ENCODE assay signal across 19 cellular contexts in genomic region chr9:137116027-137116507, GRCh38. TPM values are rescaled to one million over a fixed set of nuclear protein-coding genes. Genes with fewer than 3 reads are reported as not detected.
DNase-seq lines count a peak whose midpoint lies in the region; ATAC-seq, FAIRE-seq and TF ChIP-seq lines count a peak whose summit lies in the region.
"Had no signal": no experiment of that assay in that cellular context is flagged by ENCODE, and none has a peak within 500 bp of the region (broad histone marks: within the 10 kb centered on the region; RNA-seq: fewer than 3 reads in every experiment).

No MANE protein-coding gene starts in this region.

- TF ChIP-seq EP300 in K562 (IDR thresholded peaks at IDR 0.05; ENCODE audit: low read length), result no peak

- no peaks in the 10 kb centered on the region for H3K9me1 ChIP-seq in K562 (ENCODE audit: control insufficient read depth, insufficient read depth, low read length)

- TF ChIP-seq CTCF in GM10248 (IDR thresholded peaks at IDR 0.05; ENCODE audit: control extremely low read depth, extremely low read depth, low read depth, missing control alignments), result no peak
- TF ChIP-seq CTCF in K562 (IDR thresholded peaks at IDR 0.05 in 2 of 3, conservative IDR thresholded peaks at IDR 0.05 in 1 of 3; ENCODE audit: insufficient read depth in 2 of 3, low read depth in 1 of 3, low read length in 3 of 3), result no peak

- H3K4me3 ChIP-seq in BLaER1 treated with 17β-estradiol and CSF1 and Interleukin-3, amounts not matched to agents 10 nM and 100 nM, result no peak overlapping the region; a peak in 1 of 20 replicates
- no peak overlapping the region for H3K4me3 ChIP-seq in K562
- H3K4me3 ChIP-seq: lower lobe of right lung, sigmoid colon, tibial nerve had no signal

- CTCF ChIA-PET in GM10248 (lab: Yijun Ruan, JAX) (interaction anchor here (1.0 to 1.7 kb wide), 3 partner anchors 20 to 121 kb away, joined by 3 to 8 read pairs (median 3); no protein-coding TSS in a partner anchor), K562 (lab: Yijun Ruan, JAX; ENCODE audit: low intra/inter-chr PET ratio) (no interaction called here)

- peak; percentile 11 for FAIRE-seq in K562 (lab: Jason Lieb, UNC)

- peak overlapping the region in 4 of 11 experiments; percentile 77 to 85 (median 82); a peak in 8 of 22 replicates for H3K27ac ChIP-seq in BLaER1 treated with 17β-estradiol and CSF1 and Interleukin-3, amounts not matched to agents 10 nM and 100 nM
- no peak overlapping the region for H3K27ac ChIP-seq in K562 (ENCODE audit: extremely low read depth, low read depth, low read length)
- H3K27ac ChIP-seq: lower lobe of right lung, sigmoid colon, tibial nerve had no signal

- H3K4me3 Mint-ChIP-seq in memory B cell, result peak overlapping the region; percentile 44

- ATAC-seq in K562 (no peak), memory B cell (ENCODE audit: low read depth) (no peak), HG03521 (IDR thresholded peaks at IDR 0.05; ENCODE audit: unreplicated experiment) (no peak)
- ATAC-seq: stimulated activated memory B cell treated with anti-CD40 and anti-IgM and Interleukin-4, amounts not matched to agents 10 μg/mL and 1 μg/mL and 100 μg/mL, for 72 hours had no signal

- POLR2A ChIA-PET in GM10248 (lab: Yijun Ruan, JAX), result interaction anchor here (1.1 kb wide), 1 partner anchor 125 kb away, joined by 4 read pairs; the partner anchor contains the start of gene TUBB4B
- POLR2A ChIA-PET in K562 (lab: Yijun Ruan, JAX), result interaction anchor here (0.6 to 1.0 kb wide), 2 partner anchors 9 kb away, joined by 3 read pairs; no protein-coding TSS in a partner anchor

- BruUV-seq in K562 (replicated peaks; lab: Mats Ljungman, UMichigan), result no TSS peak

- H3K27me3 Mint-ChIP-seq in memory B cell, result no peaks in the 10 kb centered on the region
- H3K27me3 Mint-ChIP-seq: activated naive CD8-positive, alpha-beta T cell treated with anti-CD3 and anti-CD28 coated beads, Interleukin-2, amount 10 ng/mL, durations not matched to agents 7 days and 5 days; stimulated activated memory B cell treated with anti-CD40 and anti-IgM and Interleukin-4, amounts not matched to agents 10 μg/mL and 1 μg/mL and 100 μg/mL, for 72 hours had no signal

- H3K9me3 Mint-ChIP-seq in memory B cell, result no peaks in the 10 kb centered on the region
- H3K9me3 Mint-ChIP-seq: activated naive CD8-positive, alpha-beta T cell treated with anti-CD3 and anti-CD28 coated beads, Interleukin-2, amount 10 ng/mL, durations not matched to agents 7 days and 5 days; stimulated activated memory B cell treated with anti-CD40 and anti-IgM and Interleukin-4, amounts not matched to agents 10 μg/mL and 1 μg/mL and 100 μg/mL, for 72 hours had no signal

- no peak for TF ChIP-seq POLR2A in K562 (conservative IDR thresholded peaks at IDR 0.05)
- TF ChIP-seq POLR2A in erythroblast (IDR thresholded peaks at IDR 0.05; ENCODE audit: low read length), result no peak

- 79% methylated on average over 6 of the region's 6 CpGs for WGBS in K562 (ENCODE audit: insufficient coverage, low coverage, missing lambda C conversion rate)

- H3K4me1 Mint-ChIP-seq in memory B cell, result peaks cover 13% of the 10 kb centered on the region

- no peaks in the 10 kb centered on the region for H3K27me3 ChIP-seq in BLaER1 treated with 17β-estradiol and CSF1 and Interleukin-3, amounts not matched to agents 10 nM and 100 nM
- no peaks in the 10 kb centered on the region for H3K27me3 ChIP-seq in K562 (ENCODE audit: control insufficient read depth in 2 of 2, insufficient read depth in 2 of 2, low read length in 2 of 2)
- H3K27me3 ChIP-seq: sigmoid colon, tibial nerve had no signal

- H3K9me3 ChIP-seq in BLaER1 treated with 17β-estradiol and CSF1 and Interleukin-3, amounts not matched to agents 10 nM and 100 nM (replicated peaks in 1 of 11), result no peaks in the 10 kb centered on the region
- H3K9me3 ChIP-seq in K562 (replicated peaks; ENCODE audit: control insufficient read depth, insufficient read depth, low read depth, low read length), result no peaks in the 10 kb centered on the region
- H3K9me3 ChIP-seq: lower lobe of right lung, sigmoid colon, tibial nerve had no signal

- peak overlapping the region in 9 of 11 experiments; percentile 94 to 98 (median 96); a peak in 17 of 22 replicates for H3K4me2 ChIP-seq in BLaER1 treated with 17β-estradiol and CSF1 and Interleukin-3, amounts not matched to agents 10 nM and 100 nM
- H3K4me2 ChIP-seq in K562 (ENCODE audit: insufficient read depth, low read length), result no peak overlapping the region; the same call in 1 of the 2 replicates

- no peak overlapping the region for H2AFZ ChIP-seq in K562 (ENCODE audit: low read depth, low read length)

- intact Hi-C loops in K562 (cut with micrococcal nuclease), result loop anchor here (5.0 kb wide), 1 partner anchor 64 kb away; the partner anchor contains the start of gene ENTPD2

- no peak overlapping the region for H3K27ac Mint-ChIP-seq in memory B cell
- H3K27ac Mint-ChIP-seq: activated naive CD8-positive, alpha-beta T cell treated with anti-CD3 and anti-CD28 coated beads, Interleukin-2, amount 10 ng/mL, durations not matched to agents 7 days and 5 days; stimulated activated memory B cell treated with anti-CD40 and anti-IgM and Interleukin-4, amounts not matched to agents 10 μg/mL and 1 μg/mL and 100 μg/mL, for 72 hours had no signal

- no peaks in the 10 kb centered on the region for H3K36me3 Mint-ChIP-seq in memory B cell
- H3K36me3 Mint-ChIP-seq: activated naive CD8-positive, alpha-beta T cell treated with anti-CD3 and anti-CD28 coated beads, Interleukin-2, amount 10 ng/mL, durations not matched to agents 7 days and 5 days had no signal

- peaks cover 17 to 78% (median 74%) of the 10 kb centered on the region in 10 experiments for H3K4me1 ChIP-seq in BLaER1 treated with 17β-estradiol and CSF1 and Interleukin-3, amounts not matched to agents 10 nM and 100 nM
- peaks cover 18 to 58% of the 10 kb centered on the region in 2 experiments for H3K4me1 ChIP-seq in K562 (replicated peaks in 1 of 2; ENCODE audit: control insufficient read depth in 2 of 2, insufficient read depth in 2 of 2, low read length in 2 of 2)

- peaks cover 27% of the 10 kb centered on the region for H3K79me2 ChIP-seq in K562 (ENCODE audit: control insufficient read depth, insufficient read depth, low read length)

- H3K36me3 ChIP-seq in BLaER1 treated with 17β-estradiol and CSF1 and Interleukin-3, amounts not matched to agents 10 nM and 100 nM, result peaks cover 22 to 24% (median 23%) of the 10 kb centered on the region in 11 experiments
- H3K36me3 ChIP-seq in K562 (ENCODE audit: control insufficient read depth, insufficient read depth, low read length), result peaks cover 25% of the 10 kb centered on the region; the same call in 2 of the 3 replicates

- no peak for TF ChIP-seq RAD21 in K562 (CRISPR knock-in tag; conservative IDR thresholded peaks at IDR 0.05 in 1 of 2, IDR thresholded peaks at IDR 0.05 in 1 of 2)

- in situ Hi-C loops in K562 (cut with MboI), result no loop called here

- peak overlapping the region in 6 of 11 experiments; percentile 80 to 89 (median 86); a peak in 9 of 22 replicates for H3K9ac ChIP-seq in BLaER1 treated with 17β-estradiol and CSF1 and Interleukin-3, amounts not matched to agents 10 nM and 100 nM
- peak overlapping the region in 1 of 2 experiments; percentile 90; a peak in 2 of 4 replicates for H3K9ac ChIP-seq in K562 (ENCODE audit: insufficient read depth in 1 of 2, low read depth in 2 of 2, low read length in 2 of 2)

- H4K20me1 ChIP-seq in BLaER1 treated with 17β-estradiol and CSF1 and Interleukin-3, amounts not matched to agents 10 nM and 100 nM, result peaks cover 17 to 25% (median 23%) of the 10 kb centered on the region in 11 experiments; a peak in 20 of 22 replicates
- no peaks in the 10 kb centered on the region for H4K20me1 ChIP-seq in K562 (replicated peaks; ENCODE audit: control insufficient read depth, insufficient read depth, low read length)

- DNase-seq in GM10248 (ENCODE audit: extremely low spot score), result peak; percentile 3
- DNase-seq in K562 (ENCODE audit: extremely low read depth in 1 of 4, low spot score in 3 of 4), result no peak
- no peak for DNase-seq in memory B cell (ENCODE audit: low spot score in 2 of 2)
- no peak for DNase-seq in erythroblast (lab: John Stamatoyannopoulos, UW)
- no peak for DNase-seq in NCI-H128 (lab: John Stamatoyannopoulos, UW; ENCODE audit: unreplicated experiment)
- DNase-seq: activated naive CD8-positive, alpha-beta T cell treated with anti-CD3 and anti-CD28 coated beads, Interleukin-2, amount 10 ng/mL, durations not matched to agents 7 days and 5 days; activated T-cell treated with anti-CD3 and anti-CD28 coated beads, Interleukin-2, amount 50 U/mL, for 48 hours; dermis blood vessel endothelial cell; lower lobe of right lung; NCI-H1092; NCI-H2081; NCI-H510A; sigmoid colon had no signal

RNA-seq across cellular contexts. Expression of gene DPP7, which starts 1.5 kb away (rescaled TPM):
- 175 and 615 TPM in 2 replicates for total RNA-seq in K562 (2011; cell fraction: chromatin; rRNA removed; ENCODE audit: low replicate concordance)
- 837 and 852 TPM in 2 replicates for total RNA-seq in K562 (2011; cell fraction: nucleolus; rRNA removed)
- 311 and 347 TPM in 2 replicates for total RNA-seq in K562 (2011; cell fraction: nucleoplasm; rRNA removed)
- total RNA-seq in K562 (2014; rRNA removed) (231 and 272 TPM in 2 replicates), K562 (2014; rRNA removed; fragmentation: Illumina TruSeq; extraction: Trizol) (11.3 and 24.9 TPM in 2 replicates), K562 (2015; rRNA removed; fragmentation: Illumina TruSeq; extraction: Trizol) (140 and 141 TPM in 2 replicates), K562 (2021) (311 and 322 TPM in 2 replicates)
- polyA plus RNA-seq in K562 (2011; rRNA removed) (132 and 158 TPM in 2 replicates), K562 (2014; fragmentation: Illumina TruSeq; extraction: Trizol) (48.4 and 105 TPM in 2 replicates), K562 (2014; fragmentation: Nextera tagmentation; extraction: Ambion mirVana) (1 to 10 TPM in 1 of 2 experiments, under 1 TPM in 1; 0.99 to 4.1 TPM), K562 (2014; rRNA removed) (352 and 365 TPM in 2 replicates)
- 141 and 377 TPM in 2 replicates for polyA plus RNA-seq in K562 (2011; cell fraction: cytosol; rRNA removed)
- polyA plus RNA-seq in K562 (2011; cell fraction: nucleus; rRNA removed), result 1,627 and 2,902 TPM in 2 replicates
- 245 and 282 TPM in 2 replicates for polyA plus RNA-seq in K562 (2012)
- 9.4 and 25.8 TPM in 2 replicates for polyA minus RNA-seq in K562 (2011; rRNA and poly(A)+ RNA removed)
- 61.7 and 63.0 TPM in 2 replicates for polyA minus RNA-seq in K562 (2011; cell fraction: cytosol; rRNA and poly(A)+ RNA removed)
- polyA minus RNA-seq in K562 (2011; cell fraction: nucleus; rRNA and poly(A)+ RNA removed), result 112 and 134 TPM in 2 replicates

RNA-seq across cellular contexts. Expression of gene GRIN1, which starts 22.9 kb away (rescaled TPM):
- total RNA-seq in K562 (2011; cell fraction: chromatin; rRNA removed; ENCODE audit: low replicate concordance), result 0.25 and 3.0 TPM in 2 replicates
- total RNA-seq in K562 (2011; cell fraction: nucleolus; rRNA removed), result 0.67 and 3.3 TPM in 2 replicates
- total RNA-seq in K562 (2011; cell fraction: nucleoplasm; rRNA removed), result 0.53 and 1.2 TPM in 2 replicates
- total RNA-seq in K562 (2014; rRNA removed) (not detected in 2 replicates), K562 (2014; rRNA removed; fragmentation: Illumina TruSeq; extraction: Trizol) (not detected in 2 replicates), K562 (2015; rRNA removed; fragmentation: Illumina TruSeq; extraction: Trizol) (not detected in 2 replicates), K562 (2021) (0.35 and 0.36 TPM in 2 replicates)
- polyA plus RNA-seq in K562 (2011; rRNA removed) (0.03 and 0.04 TPM in 2 replicates), K562 (2014; fragmentation: Illumina TruSeq; extraction: Trizol) (0.08 TPM in 1 of 2 replicates, not detected in the other), K562 (2014; fragmentation: Nextera tagmentation; extraction: Ambion mirVana) (not detected), K562 (2014; rRNA removed) (0.08 and 0.16 TPM in 2 replicates)
- polyA plus RNA-seq in K562 (2011; cell fraction: cytosol; rRNA removed), result 0.04 and 0.07 TPM in 2 replicates
- 0.34 and 0.67 TPM in 2 replicates for polyA plus RNA-seq in K562 (2011; cell fraction: nucleus; rRNA removed)
- 0.35 and 0.38 TPM in 2 replicates for polyA plus RNA-seq in K562 (2012)
- not detected in 2 replicates for polyA minus RNA-seq in K562 (2011; rRNA and poly(A)+ RNA removed)
- polyA minus RNA-seq in K562 (2011; cell fraction: cytosol; rRNA and poly(A)+ RNA removed), result not detected in 2 replicates
- polyA minus RNA-seq in K562 (2011; cell fraction: nucleus; rRNA and poly(A)+ RNA removed), result 0.13 and 0.56 TPM in 2 replicates
- total RNA-seq: activated naive CD8-positive, alpha-beta T cell treated with anti-CD3 and anti-CD28 coated beads, Interleukin-2, amount 10 ng/mL, durations not matched to agents 7 days and 5 days; H4; osteocyte had no signal

RNA-seq across cellular contexts. Expression of gene MAN1B1, which starts 29.3 kb away (rescaled TPM):
- total RNA-seq in K562 (2011; cell fraction: chromatin; rRNA removed; ENCODE audit: low replicate concordance), result 158 and 355 TPM in 2 replicates
- total RNA-seq in K562 (2011; cell fraction: nucleolus; rRNA removed), result 181 and 194 TPM in 2 replicates
- total RNA-seq in K562 (2011; cell fraction: nucleoplasm; rRNA removed), result 119 and 136 TPM in 2 replicates
- 30.1 and 35.1 TPM in 2 replicates for total RNA-seq in K562 (2014; rRNA removed)
- 14.4 and 14.8 TPM in 2 replicates for total RNA-seq in K562 (2014; rRNA removed; fragmentation: Illumina TruSeq; extraction: Trizol)
- total RNA-seq in K562 (2015; rRNA removed; fragmentation: Illumina TruSeq; extraction: Trizol), result 21.0 and 21.6 TPM in 2 replicates
- total RNA-seq in K562 (2021), result 33.9 and 36.6 TPM in 2 replicates
- 27.3 and 40.1 TPM in 2 replicates for polyA plus RNA-seq in K562 (2011; rRNA removed)
- 33.0 and 35.1 TPM in 2 replicates for polyA plus RNA-seq in K562 (2011; cell fraction: cytosol; rRNA removed)
- polyA plus RNA-seq in K562 (2011; cell fraction: nucleus; rRNA removed), result 128 and 134 TPM in 2 replicates
- 25.3 and 58.7 TPM in 2 replicates for polyA plus RNA-seq in K562 (2012)
- 23.8 and 31.3 TPM in 2 replicates for polyA plus RNA-seq in K562 (2014; fragmentation: Illumina TruSeq; extraction: Trizol)
- under 1 TPM; 0.55 to 0.89 TPM for polyA plus RNA-seq in K562 (2014; fragmentation: Nextera tagmentation; extraction: Ambion mirVana)
- polyA plus RNA-seq in K562 (2014; rRNA removed), result 29.6 and 33.6 TPM in 2 replicates
- polyA minus RNA-seq in K562 (2011; rRNA and poly(A)+ RNA removed), result 32.0 and 36.7 TPM in 2 replicates
- 17.1 and 24.8 TPM in 2 replicates for polyA minus RNA-seq in K562 (2011; cell fraction: cytosol; rRNA and poly(A)+ RNA removed)
- polyA minus RNA-seq in K562 (2011; cell fraction: nucleus; rRNA and poly(A)+ RNA removed), result 38.5 and 64.6 TPM in 2 replicates

RNA-seq across cellular contexts. Expression of gene UAP1L1, which starts 38.8 kb away (rescaled TPM):
- 10.1 and 23.7 TPM in 2 replicates for total RNA-seq in K562 (2011; cell fraction: chromatin; rRNA removed; ENCODE audit: low replicate concordance)
- total RNA-seq in K562 (2011; cell fraction: nucleolus; rRNA removed), result 16.3 and 18.0 TPM in 2 replicates
- 9.3 and 10.3 TPM in 2 replicates for total RNA-seq in K562 (2011; cell fraction: nucleoplasm; rRNA removed)
- 3.7 and 5.1 TPM in 2 replicates for total RNA-seq in K562 (2014; rRNA removed)
- total RNA-seq in K562 (2014; rRNA removed; fragmentation: Illumina TruSeq; extraction: Trizol), result 1.5 and 1.6 TPM in 2 replicates
- 5.1 and 5.2 TPM in 2 replicates for total RNA-seq in K562 (2015; rRNA removed; fragmentation: Illumina TruSeq; extraction: Trizol)
- total RNA-seq in K562 (2021), result 8.6 and 8.8 TPM in 2 replicates
- polyA plus RNA-seq in K562 (2011; rRNA removed), result 1.5 and 3.0 TPM in 2 replicates
- polyA plus RNA-seq in K562 (2011; cell fraction: cytosol; rRNA removed), result 2.4 and 2.6 TPM in 2 replicates
- polyA plus RNA-seq in K562 (2011; cell fraction: nucleus; rRNA removed), result 17.8 and 18.3 TPM in 2 replicates
- 6.6 and 13.1 TPM in 2 replicates for polyA plus RNA-seq in K562 (2012)
- polyA plus RNA-seq in K562 (2014; fragmentation: Illumina TruSeq; extraction: Trizol), result 5.2 and 5.3 TPM in 2 replicates
- under 1 TPM; 0.20 to 0.29 TPM for polyA plus RNA-seq in K562 (2014; fragmentation: Nextera tagmentation; extraction: Ambion mirVana)
- polyA plus RNA-seq in K562 (2014; rRNA removed), result 5.0 and 7.1 TPM in 2 replicates
- polyA minus RNA-seq in K562 (2011; rRNA and poly(A)+ RNA removed), result 0.69 and 0.74 TPM in 2 replicates
- 1.4 and 1.5 TPM in 2 replicates for polyA minus RNA-seq in K562 (2011; cell fraction: cytosol; rRNA and poly(A)+ RNA removed)
- 3.0 and 4.1 TPM in 2 replicates for polyA minus RNA-seq in K562 (2011; cell fraction: nucleus; rRNA and poly(A)+ RNA removed)

RNA-seq across cellular contexts. Expression of gene SAPCD2, which starts 45.7 kb away (rescaled TPM):
- 12.7 and 42.0 TPM in 2 replicates for total RNA-seq in K562 (2011; cell fraction: chromatin; rRNA removed; ENCODE audit: low replicate concordance)
- total RNA-seq in K562 (2011; cell fraction: nucleolus; rRNA removed), result 49.3 and 51.2 TPM in 2 replicates
- 20.6 and 22.4 TPM in 2 replicates for total RNA-seq in K562 (2011; cell fraction: nucleoplasm; rRNA removed)
- total RNA-seq in K562 (2014; rRNA removed), result 91.8 and 115 TPM in 2 replicates
- 13.1 and 15.8 TPM in 2 replicates for total RNA-seq in K562 (2014; rRNA removed; fragmentation: Illumina TruSeq; extraction: Trizol)
- total RNA-seq in K562 (2015; rRNA removed; fragmentation: Illumina TruSeq; extraction: Trizol), result 40.8 and 42.4 TPM in 2 replicates
- 72.1 and 78.8 TPM in 2 replicates for total RNA-seq in K562 (2021)
- 18.8 and 24.2 TPM in 2 replicates for polyA plus RNA-seq in K562 (2011; rRNA removed)
- 28.2 and 80.8 TPM in 2 replicates for polyA plus RNA-seq in K562 (2011; cell fraction: cytosol; rRNA removed)
- 42.6 and 60.8 TPM in 2 replicates for polyA plus RNA-seq in K562 (2011; cell fraction: nucleus; rRNA removed)
- 27.0 and 33.0 TPM in 2 replicates for polyA plus RNA-seq in K562 (2012)
- 18.3 and 41.2 TPM in 2 replicates for polyA plus RNA-seq in K562 (2014; fragmentation: Illumina TruSeq; extraction: Trizol)
- polyA plus RNA-seq in K562 (2014; fragmentation: Nextera tagmentation; extraction: Ambion mirVana), result 1 to 10 TPM; 3.4 to 3.7 TPM
- polyA plus RNA-seq in K562 (2014; rRNA removed), result 56.5 and 67.8 TPM in 2 replicates
- polyA minus RNA-seq in K562 (2011; rRNA and poly(A)+ RNA removed), result 6.7 and 11.1 TPM in 2 replicates
- 29.9 and 32.2 TPM in 2 replicates for polyA minus RNA-seq in K562 (2011; cell fraction: cytosol; rRNA and poly(A)+ RNA removed)
- 16.6 and 17.5 TPM in 2 replicates for polyA minus RNA-seq in K562 (2011; cell fraction: nucleus; rRNA and poly(A)+ RNA removed)
